In the genomic region with DNA sequence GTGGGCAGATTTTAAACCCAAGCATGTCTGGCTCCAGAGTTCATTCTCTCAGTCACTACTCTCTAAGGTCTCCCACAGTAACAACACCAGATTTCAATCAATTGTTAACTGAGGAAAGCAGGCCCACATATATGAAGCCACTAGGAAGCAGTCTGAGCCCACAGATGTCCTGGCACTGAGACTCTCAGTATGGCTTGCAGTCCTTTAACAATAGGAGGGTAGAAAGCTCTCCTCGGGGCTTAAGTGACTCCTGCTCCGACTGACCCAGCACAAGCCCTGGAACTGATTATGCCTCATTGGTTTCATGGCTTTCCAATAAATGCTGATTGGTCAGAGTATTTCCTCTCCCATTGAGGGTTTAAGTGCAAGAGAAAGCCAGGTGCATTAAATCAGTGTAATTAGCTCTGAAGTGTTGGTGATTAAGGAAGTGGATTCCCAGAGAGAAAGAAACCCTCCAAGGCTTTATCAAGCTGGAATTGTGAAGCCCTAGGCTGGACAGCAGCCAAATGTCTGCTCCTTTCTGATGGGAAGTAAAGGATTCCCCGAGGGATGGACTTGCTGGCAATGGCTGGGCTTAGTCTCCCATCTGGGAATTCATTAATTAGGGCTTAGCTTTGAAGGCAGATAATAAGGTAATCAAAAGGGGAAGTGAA, we compare ENCODE assay signal across 23 cellular contexts.
DNase-seq lines count a peak whose midpoint lies in the region; ATAC-seq lines count a peak whose summit lies in the region.
"Had no signal": no experiment of that assay in that cellular context is flagged by ENCODE, and none has a peak within 500 bp of the region (broad histone marks: within the 10 kb centered on the region; RNA-seq: fewer than 3 reads in every experiment).

No MANE protein-coding gene starts in this region.

- DNase-seq in NCI-H446 (lab: John Stamatoyannopoulos, UW) (peak; percentile 4 to 16), NCI-H446 treated with DMSO at 0.1 percent for 48 hours (lab: John Stamatoyannopoulos, UW) (no peak), NCI-H2107 (lab: John Stamatoyannopoulos, UW) (peak; percentile 9), NCI-H82 treated with DMSO at 0.1 percent for 48 hours (lab: John Stamatoyannopoulos, UW; ENCODE audit: unreplicated experiment) (peak; percentile 99), retina (peak; percentile 23), T-cell (no peak), left ventricle myocardium superior (no peak), SHP77 (lab: John Stamatoyannopoulos, UW) (no peak)
- DNase-seq: activated CD4-positive, alpha-beta T cell treated with anti-CD3 and anti-CD28 coated beads, Interleukin-2, amount 50 U/mL, for 4 hours; adrenal gland; AML-193; EL; GM23248; heart left ventricle; left ventricle myocardium inferior; MM.1S; nephron progenitor cell; posterior cingulate gyrus; sigmoid colon; SJCRH30; T-helper 2 cell; uterus had no signal

- no peaks in the 10 kb centered on the region for H3K9me3 Mint-ChIP-seq in T-cell
- H3K9me3 Mint-ChIP-seq: nephron progenitor cell had no signal

- intact Hi-C loops in left ventricle myocardium superior (cut with micrococcal nuclease), result no loop called here

- H3K27me3 Mint-ChIP-seq in T-cell, result peaks cover 21 to 23% of the 10 kb centered on the region in 2 donors

- ATAC-seq in T-cell (replicated peaks in 1 of 4), result no peak
- ATAC-seq in left ventricle myocardium superior, result no peak
- ATAC-seq: heart left ventricle, K562 had no signal

- no peaks in the 10 kb centered on the region for H3K4me1 Mint-ChIP-seq in T-cell

- H3K27ac Mint-ChIP-seq in T-cell, result no peak overlapping the region
- H3K27ac Mint-ChIP-seq: nephron progenitor cell had no signal

- no peaks in the 10 kb centered on the region for H3K36me3 Mint-ChIP-seq in T-cell

- H3K4me3 Mint-ChIP-seq in T-cell, result no peak overlapping the region
- H3K4me3 Mint-ChIP-seq: nephron progenitor cell had no signal

- POLR2A ChIA-PET in T-cell (lab: Charles Lee), result no interaction called here

- CTCF ChIA-PET in T-cell (lab: Charles Lee), result no interaction called here

Comparison
In these comparisons a context has a peak if more than half of its experiments do, and no peak if none do; other contexts are left out.
1. DNase-seq: peak in NCI-H446 (2 of 2), NCI-H2107 (single experiment), NCI-H82 treated with DMSO at 0.1 percent for 48 hours (single experiment) and retina (single experiment); none in NCI-H446 treated with DMSO at 0.1 percent for 48 hours (single experiment), T-cell (0 of 34), left ventricle myocardium superior (single experiment) and SHP77 (0 of 2).